Comparison of ENCODE assay signal across 8 cellular contexts in genomic region chr7:13742719-13743640, GRCh38.
DNase-seq lines count a peak whose midpoint lies in the region; ATAC-seq and TF ChIP-seq lines count a peak whose summit lies in the region.

No MANE protein-coding gene starts in this region.

- no peaks in the 10 kb centered on the region for H3K27me3 ChIP-seq in testis

- peak; percentile 73 for DNase-seq in ELR (ENCODE audit: low read depth)
- DNase-seq in NCI-H2081 (lab: John Stamatoyannopoulos, UW), result peak; percentile 56 to 85
- DNase-seq in astrocyte of the cerebellum (ENCODE audit: low read depth), result peak; percentile 52
- DNase-seq in iPS-NIHi11 (ENCODE audit: low spot score), result peak; percentile 11
- DNase-seq in testis, result peak; percentile 65
- DNase-seq in OCI-M2 (lab: John Stamatoyannopoulos, UW; ENCODE audit: unreplicated experiment), result no peak
- no peak for DNase-seq in activated CD4-positive, alpha-beta T cell treated with anti-CD3 and anti-CD28 coated beads for 4 hours

- H3K36me3 ChIP-seq in testis (ENCODE audit: low read depth, missing control alignments), result no peaks in the 10 kb centered on the region

- H3K27ac ChIP-seq in testis, result no peak overlapping the region

- WGBS in testis, 2 donors, result 45 to 54% methylated on average over 5 of the region's 5 CpGs

- in situ Hi-C loops in astrocyte of the cerebellum (cut with HindIII; ENCODE audit: low sequenced_read_pairs), result loop anchor here (25.0 kb wide), 2 partner anchors 206 to 719 kb away; no protein-coding TSS in a partner anchor

- no peak for TF ChIP-seq POLR2A in testis (IDR thresholded peaks at IDR 0.05)

- intact Hi-C loops in testis (cut with DNase I; ENCODE audit: low total_unique reads), result no loop called here

- peak; percentile 62 for TF ChIP-seq CTCF in astrocyte of the cerebellum (IDR thresholded peaks at IDR 0.05; ENCODE audit: low read depth, low read length, missing control alignments)
- TF ChIP-seq CTCF in testis (IDR thresholded peaks at IDR 0.05), result peak in 2 of 3 experiments; percentile 34 to 37

- H3K9me3 ChIP-seq in testis, result no peaks in the 10 kb centered on the region

- ATAC-seq in HG02973 (IDR thresholded peaks at IDR 0.05; ENCODE audit: unreplicated experiment), result no peak

- H3K4me1 ChIP-seq in testis, result no peaks in the 10 kb centered on the region

- H3K4me3 ChIP-seq in astrocyte of the cerebellum (ENCODE audit: low read depth, low read length) (no peak overlapping the region), testis (no peak overlapping the region)

Comparison
In these comparisons a context has a peak if more than half of its experiments do, and no peak if none do; other contexts are left out.
1. DNase-seq: peak in ELR (single experiment), NCI-H2081 (2 of 2), astrocyte of the cerebellum (single experiment), iPS-NIHi11 (single experiment) and testis (single experiment); none in OCI-M2 (single experiment) and activated CD4-positive, alpha-beta T cell treated with anti-CD3 and anti-CD28 coated beads for 4 hours (0 of 2).